Comparison of ENCODE assay signal across 28 cellular contexts in genomic region chrX:142499992-142500391, GRCh38.
"Had no signal": no experiment of that assay in that cellular context is flagged by ENCODE, and none has a peak within 500 bp of the region (broad histone marks: within the 10 kb centered on the region; RNA-seq: fewer than 3 reads in every experiment).

No MANE protein-coding gene starts in this region.

- H3K27me3 Mint-ChIP-seq: dendritic cell treated with granulocyte-macrophage colony-stimulating factor and Interleukin-4, amounts not matched to agents 40 ng/mL and 50 ng/mL, for 4 days; effector memory CD8-positive, alpha-beta T cell had no signal

- DNase-seq: colonic mucosa; cortex of kidney; dermis blood vessel endothelial cell; dorsolateral prefrontal cortex; effector CD4-positive, alpha-beta T cell; effector CD8-positive, alpha-beta T cell; effector memory CD4-positive, alpha-beta T cell; effector memory CD8-positive, alpha-beta T cell; endodermal cell; erythroblast; esophagus squamous epithelium; foreskin fibroblast; foreskin keratinocyte; foreskin melanocyte; gastrocnemius medialis; glutamatergic neuron; head of caudate nucleus; heart left ventricle; heart right ventricle had no signal

- H3K4me1 ChIP-seq: colonic mucosa, esophagus muscularis mucosa, esophagus squamous epithelium, foreskin keratinocyte, gastrocnemius medialis, gastroesophageal sphincter, heart left ventricle, heart right ventricle had no signal

- FAIRE-seq: endometrium, endothelial cell of umbilical vein had no signal

- H3K27me3 ChIP-seq: colonic mucosa, esophagus squamous epithelium, foreskin keratinocyte, gastrocnemius medialis, gastroesophageal sphincter, heart left ventricle, heart right ventricle, hepatocyte had no signal

- H3K9me3 Mint-ChIP-seq: dendritic cell treated with granulocyte-macrophage colony-stimulating factor and Interleukin-4, amounts not matched to agents 40 ng/mL and 50 ng/mL, for 4 days; effector memory CD8-positive, alpha-beta T cell had no signal

- H3K4me1 Mint-ChIP-seq: endodermal cell had no signal

- H3K27ac ChIP-seq: colonic mucosa, coronary artery, dorsolateral prefrontal cortex, epithelial cell of prostate, esophagus muscularis mucosa, esophagus squamous epithelium, foreskin keratinocyte, gastrocnemius medialis, gastroesophageal sphincter, heart left ventricle, heart right ventricle, hepatocyte had no signal

- H3K4me2 ChIP-seq: hepatocyte had no signal

- ATAC-seq: effector memory CD8-positive, alpha-beta T cell; esophagus mucosa; foreskin keratinocyte; gastrocnemius medialis; gastroesophageal sphincter; heart left ventricle; heart right ventricle had no signal

- H3K9me3 ChIP-seq: colonic mucosa, esophagus muscularis mucosa, esophagus squamous epithelium, gastrocnemius medialis, gastroesophageal sphincter, heart left ventricle, heart right ventricle had no signal

- H3K4me3 ChIP-seq: colonic mucosa, coronary artery, dorsolateral prefrontal cortex, esophagus muscularis mucosa, esophagus squamous epithelium, gastrocnemius medialis, gastroesophageal sphincter, heart left ventricle, heart right ventricle, hepatocyte had no signal

- H3K27ac Mint-ChIP-seq: dendritic cell treated with granulocyte-macrophage colony-stimulating factor and Interleukin-4, amounts not matched to agents 40 ng/mL and 50 ng/mL, for 4 days; effector memory CD8-positive, alpha-beta T cell; endodermal cell had no signal

- H3K36me3 ChIP-seq: colonic mucosa, esophagus muscularis mucosa, esophagus squamous epithelium, gastrocnemius medialis, gastroesophageal sphincter, heart left ventricle, heart right ventricle had no signal

- H3K4me3 Mint-ChIP-seq: dendritic cell treated with granulocyte-macrophage colony-stimulating factor and Interleukin-4, amounts not matched to agents 40 ng/mL and 50 ng/mL, for 4 days; effector memory CD8-positive, alpha-beta T cell; endodermal cell had no signal
